In genomic region chr3:176005564-176005963, GRCh38 we compare ENCODE assay signal across 30 cellular contexts.
"Had no signal": no experiment of that assay in that cellular context is flagged by ENCODE, and none has a peak within 500 bp of the region (broad histone marks: within the 10 kb centered on the region; RNA-seq: fewer than 3 reads in every experiment).

No MANE protein-coding gene starts in this region.

- H3K36me3 ChIP-seq: brain microvascular endothelial cell, SJCRH30 had no signal

- H3K36me3 Mint-ChIP-seq: activated naive CD4-positive, alpha-beta T cell treated with anti-CD3 and anti-CD28 coated beads, Interleukin-2, amount 10 ng/mL, durations not matched to agents 7 days and 5 days; activated naive CD8-positive, alpha-beta T cell; WTC11 had no signal

- H3K27me3 ChIP-seq: brain microvascular endothelial cell, SJCRH30 had no signal

- DNase-seq: activated CD4-positive, alpha-beta T cell treated with anti-CD3 and anti-CD28 coated beads for 36 hours; activated CD4-positive, alpha-beta T cell treated with anti-CD3 and anti-CD28 coated beads, Interleukin-2, amount 10 ng/mL, durations not matched to agents 7 days and 5 days; activated CD4-positive, alpha-beta T cell treated with anti-CD3 and anti-CD28 coated beads, Interleukin-2, amount 50 U/mL, for 48 hours; activated CD8-positive, alpha-beta memory T cell treated with anti-CD3 and anti-CD28 coated beads, Interleukin-2, amount 50 U/mL, for 4 hours; activated naive CD4-positive, alpha-beta T cell treated with anti-CD3 and anti-CD28 coated beads, Interleukin-2, amount 10 ng/mL, durations not matched to agents 7 days and 5 days; activated naive CD8-positive, alpha-beta T cell treated with anti-CD3 and anti-CD28 coated beads, Interleukin-2, amount 50 U/mL, for 24 hours; activated T-cell treated with anti-CD3 and anti-CD28 coated beads for 4 hours; activated T-cell treated with anti-CD3 and anti-CD28 coated beads, Interleukin-2, amount 50 U/mL, for 4 hours; anterior cingulate cortex; brain microvascular endothelial cell; central memory CD4-positive, alpha-beta T cell; Karpas-422; NCI-H1105; NCI-H1417 treated with DMSO at 0.1 percent for 48 hours; NCI-H187 treated with DMSO at 0.1 percent for 48 hours; NCI-H510A; NCI-H526; NCI-H774; SHP77; SJCRH30 had no signal

- H3K27me3 Mint-ChIP-seq: activated CD4-positive, alpha-beta T cell treated with anti-CD3 and anti-CD28 coated beads for 36 hours; activated CD4-positive, alpha-beta T cell treated with anti-CD3 and anti-CD28 coated beads, Interleukin-2, amount 10 ng/mL, durations not matched to agents 7 days and 5 days; activated naive CD4-positive, alpha-beta T cell treated with anti-CD3 and anti-CD28 coated beads, Interleukin-2, amount 10 ng/mL, durations not matched to agents 7 days and 5 days; activated naive CD8-positive, alpha-beta T cell; activated naive CD8-positive, alpha-beta T cell treated with anti-CD3 and anti-CD28 coated beads, Interleukin-2, amount 50 U/mL, for 24 hours had no signal

- H3K4me3 ChIP-seq: SJCRH30, SK-N-MC had no signal

- FAIRE-seq: colon, TTC549 had no signal

- H3K9me3 ChIP-seq: SJCRH30 had no signal

- H3K4me3 Mint-ChIP-seq: activated CD4-positive, alpha-beta T cell treated with anti-CD3 and anti-CD28 coated beads for 36 hours; activated CD4-positive, alpha-beta T cell treated with anti-CD3 and anti-CD28 coated beads, Interleukin-2, amount 10 ng/mL, durations not matched to agents 7 days and 5 days; activated naive CD4-positive, alpha-beta T cell treated with anti-CD3 and anti-CD28 coated beads, Interleukin-2, amount 10 ng/mL, durations not matched to agents 7 days and 5 days; activated naive CD8-positive, alpha-beta T cell; activated naive CD8-positive, alpha-beta T cell treated with anti-CD3 and anti-CD28 coated beads, Interleukin-2, amount 50 U/mL, for 24 hours; activated T-cell treated with anti-CD3 and anti-CD28 coated beads, Interleukin-2, amount 50 U/mL, for 4 hours; activated T-helper 1 cell treated with anti-CD3 and anti-CD28 coated beads, Interleukin-12 subunit alpha, Interleukin-12 subunit beta, Interleukin-2, Interleukin-4 antibody, amounts not matched to agents 30 ng/mL and 10 ng/mL and 1 ng/mL, durations not matched to agents 14 hours and 24 hours and 36 hours; T-helper 1 cell treated with Interleukin-12 subunit alpha and Interleukin-12 subunit beta and Interleukin-4 antibody, amounts not matched to agents 30 μg/mL and 1 μg/mL, for 36 hours; T-helper 2 cell treated with Interferon-gamma antibody and Interleukin-4, amounts not matched to agents 5 μg/mL and 100 μg/mL, for 36 hours; WTC11 had no signal

- H3K4me1 Mint-ChIP-seq: activated CD4-positive, alpha-beta T cell treated with anti-CD3 and anti-CD28 coated beads for 36 hours; activated CD4-positive, alpha-beta T cell treated with anti-CD3 and anti-CD28 coated beads, Interleukin-2, amount 10 ng/mL, durations not matched to agents 7 days and 5 days; activated naive CD4-positive, alpha-beta T cell treated with anti-CD3 and anti-CD28 coated beads, Interleukin-2, amount 10 ng/mL, durations not matched to agents 7 days and 5 days; activated naive CD8-positive, alpha-beta T cell treated with anti-CD3 and anti-CD28 coated beads, Interleukin-2, amount 50 U/mL, for 24 hours had no signal

- H3K9me3 Mint-ChIP-seq: activated CD4-positive, alpha-beta T cell treated with anti-CD3 and anti-CD28 coated beads, Interleukin-2, amount 10 ng/mL, durations not matched to agents 7 days and 5 days; activated naive CD8-positive, alpha-beta T cell treated with anti-CD3 and anti-CD28 coated beads, Interleukin-2, amount 50 U/mL, for 24 hours; activated T-helper 1 cell treated with anti-CD3 and anti-CD28 coated beads, Interleukin-12 subunit alpha, Interleukin-12 subunit beta, Interleukin-2, Interleukin-4 antibody, amounts not matched to agents 30 ng/mL and 10 ng/mL and 1 ng/mL, durations not matched to agents 14 hours and 24 hours and 36 hours; T-helper 1 cell treated with Interleukin-12 subunit alpha and Interleukin-12 subunit beta and Interleukin-4 antibody, amounts not matched to agents 30 μg/mL and 1 μg/mL, for 36 hours; WTC11 had no signal

- H3K4me1 ChIP-seq: SJCRH30 had no signal

- H3K27ac Mint-ChIP-seq: activated CD4-positive, alpha-beta T cell treated with anti-CD3 and anti-CD28 coated beads for 36 hours; activated CD4-positive, alpha-beta T cell treated with anti-CD3 and anti-CD28 coated beads, Interleukin-2, amount 10 ng/mL, durations not matched to agents 7 days and 5 days; activated naive CD4-positive, alpha-beta T cell treated with anti-CD3 and anti-CD28 coated beads, Interleukin-2, amount 10 ng/mL, durations not matched to agents 7 days and 5 days; activated naive CD8-positive, alpha-beta T cell; activated naive CD8-positive, alpha-beta T cell treated with anti-CD3 and anti-CD28 coated beads, Interleukin-2, amount 50 U/mL, for 24 hours; activated T-helper 1 cell treated with anti-CD3 and anti-CD28 coated beads, Interleukin-12 subunit alpha, Interleukin-12 subunit beta, Interleukin-2, Interleukin-4 antibody, amounts not matched to agents 30 ng/mL and 10 ng/mL and 1 ng/mL, durations not matched to agents 14 hours and 24 hours and 36 hours; T-helper 1 cell treated with Interleukin-12 subunit alpha and Interleukin-12 subunit beta and Interleukin-4 antibody, amounts not matched to agents 30 μg/mL and 1 μg/mL, for 36 hours; T-helper 2 cell treated with Interferon-gamma antibody and Interleukin-4, amounts not matched to agents 5 μg/mL and 100 μg/mL, for 36 hours had no signal

- H3K27ac ChIP-seq: brain microvascular endothelial cell, SJCRH30, SK-N-MC had no signal

- ATAC-seq: activated CD4-positive, alpha-beta T cell treated with anti-CD3 and anti-CD28 coated beads for 36 hours; activated CD4-positive, CD25-positive, alpha-beta regulatory T cell treated with anti-CD3 and anti-CD28 coated beads, Interleukin-2, amount 50 U/mL, for 24 hours; activated naive CD8-positive, alpha-beta T cell treated with anti-CD3 and anti-CD28 coated beads, Interleukin-2, amount 50 U/mL, for 24 hours; activated T-cell treated with anti-CD3 and anti-CD28 coated beads, Interleukin-2, amount 50 U/mL, for 4 hours; Panc1; WTC11 had no signal
